8 cellular contexts compared by ENCODE assay signal in the genomic region with DNA sequence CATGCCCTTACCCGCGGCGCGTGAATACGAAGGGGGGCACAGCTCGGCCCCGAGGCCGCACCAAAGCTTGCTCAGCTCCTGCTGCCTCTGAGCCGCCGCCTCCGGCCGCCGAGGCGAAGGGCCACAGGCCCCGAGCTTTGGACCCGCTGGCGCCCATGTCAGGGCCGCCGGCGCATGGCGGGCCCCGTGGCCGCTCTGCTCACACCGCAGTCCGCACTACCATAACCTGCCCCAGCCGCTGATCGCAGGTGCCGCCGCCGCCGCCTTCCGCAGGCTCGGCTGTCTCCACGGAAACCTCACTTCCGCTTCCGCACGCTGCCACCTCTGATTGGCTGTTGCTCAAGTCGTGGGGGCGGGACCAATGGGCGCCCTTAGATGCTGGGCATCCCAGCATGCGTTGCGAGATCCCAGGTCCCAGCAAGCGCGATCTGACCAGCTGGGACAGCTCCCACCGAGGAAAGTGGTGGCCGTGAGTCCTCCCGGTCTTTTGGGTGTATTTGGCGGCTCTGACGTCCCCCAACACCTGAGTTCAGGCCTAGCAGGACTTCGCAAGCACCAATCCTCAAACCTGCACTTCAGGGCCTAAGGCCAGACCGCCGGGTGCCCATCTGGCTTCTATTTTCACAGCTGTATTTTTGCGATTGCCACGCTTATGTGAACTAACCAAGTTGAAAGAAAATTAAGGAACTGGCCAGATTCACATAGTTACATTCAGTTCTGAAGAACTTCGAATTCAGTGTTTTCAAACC. TPM values are rescaled to one million over a fixed set of nuclear protein-coding genes. Genes with fewer than 3 reads are reported as not detected.
DNase-seq lines count a peak whose midpoint lies in the region; ATAC-seq and TF ChIP-seq lines count a peak whose summit lies in the region.

A gene with protein sequence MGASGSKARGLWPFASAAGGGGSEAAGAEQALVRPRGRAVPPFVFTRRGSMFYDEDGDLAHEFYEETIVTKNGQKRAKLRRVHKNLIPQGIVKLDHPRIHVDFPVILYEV (minus strand): TSS at position 281 of the 749 bp plus-strand sequence. CDS start 124 bp downstream, at position 157.

- peak within 1 kb of the TSS; percentile 82 to 95 (median 90) for H3K9ac ChIP-seq in BLaER1 treated with 17β-estradiol and CSF1 and Interleukin-3, amounts not matched to agents 10 nM and 100 nM

- intact Hi-C loops in right lobe of liver (cut with DNase I), result loop anchor here in 1 of 2 donors (5.0 kb wide), 1 partner anchor 51 kb away; a partner anchor contains a TSS

- DNase-seq in NCI-H774 (lab: John Stamatoyannopoulos, UW), result peak; percentile 88
- DNase-seq in activated CD4-positive, alpha-beta T cell treated with anti-CD3 and anti-CD28 coated beads, Interleukin-2, amount 50 U/mL, for 4 hours, result peak; percentile 92 to 93
- peak; percentile 93 to 98 for DNase-seq in dermis microvascular lymphatic vessel endothelial cell (ENCODE audit: low read depth in 2 of 2)
- DNase-seq in right lobe of liver, result peak; percentile 97 to 98 (median 97)
- peak; percentile 91 to 93 for DNase-seq in stimulated activated CD4-positive, alpha-beta T cell treated with anti-CD3 and anti-CD28 coated beads, Interleukin-4, amount 100 ng/mL, for 4 hours

- peak within 1 kb of the TSS; percentile 88 to 99 (median 92) for H3K4me3 ChIP-seq in BLaER1 treated with 17β-estradiol and CSF1 and Interleukin-3, amounts not matched to agents 10 nM and 100 nM
- H3K4me3 ChIP-seq in right lobe of liver, result peak within 1 kb of the TSS; percentile 82 to 93 (median 83)

- WGBS in right lobe of liver (ENCODE audit: insufficient coverage, low coverage, low lambda C conversion rate, missing lambda C conversion rate), result 5% methylated on average over 21 of the region's 55 CpGs

- H3K4me2 ChIP-seq in BLaER1 treated with 17β-estradiol and CSF1 and Interleukin-3, amounts not matched to agents 10 nM and 100 nM, result peak within 1 kb of the TSS; percentile 93 to 100 (median 98)

- no peak for TF ChIP-seq CTCF in right lobe of liver (IDR thresholded peaks at IDR 0.05)

- H3K4me1 ChIP-seq in BLaER1 treated with 17β-estradiol and CSF1 and Interleukin-3, amounts not matched to agents 10 nM and 100 nM, result peaks cover 32 to 70% (median 51%) of the 10 kb centered on the region in 10 experiments
- peaks cover 0 to 19% (median 11%) of the 10 kb centered on the region in 4 donors for H3K4me1 ChIP-seq in right lobe of liver

- no peaks in the 10 kb centered on the region for H3K27me3 ChIP-seq in BLaER1 treated with 17β-estradiol and CSF1 and Interleukin-3, amounts not matched to agents 10 nM and 100 nM
- H3K27me3 ChIP-seq in right lobe of liver, result no peaks in the 10 kb centered on the region

- H4K20me1 ChIP-seq in BLaER1 treated with 17β-estradiol and CSF1 and Interleukin-3, amounts not matched to agents 10 nM and 100 nM, result peaks cover 37 to 70% (median 50%) of the 10 kb centered on the region in 11 experiments

- H3K36me3 ChIP-seq in BLaER1 treated with 17β-estradiol and CSF1 and Interleukin-3, amounts not matched to agents 10 nM and 100 nM, result peaks cover 48 to 76% (median 60%) of the 10 kb centered on the region in 11 experiments
- peaks cover 7 to 29% (median 15%) of the 10 kb centered on the region in 4 donors for H3K36me3 ChIP-seq in right lobe of liver

- ATAC-seq in GM19351 (IDR thresholded peaks at IDR 0.05; ENCODE audit: unreplicated experiment) (peak; percentile 92), HG03521 (IDR thresholded peaks at IDR 0.05; ENCODE audit: unreplicated experiment) (peak; percentile 78), right lobe of liver (peak; percentile 82 to 89 (median 86))

- H3K27ac ChIP-seq in BLaER1 treated with 17β-estradiol and CSF1 and Interleukin-3, amounts not matched to agents 10 nM and 100 nM, result peak within 1 kb of the TSS; percentile 67 to 86 (median 81)
- H3K27ac ChIP-seq in right lobe of liver, result peak within 1 kb of the TSS in 2 of 3 donors; percentile 52 to 72

- no peaks in the 10 kb centered on the region for H3K9me3 ChIP-seq in BLaER1 treated with 17β-estradiol and CSF1 and Interleukin-3, amounts not matched to agents 10 nM and 100 nM (replicated peaks in 1 of 11)
- no peaks in the 10 kb centered on the region for H3K9me3 ChIP-seq in right lobe of liver

- TF ChIP-seq POLR2A in right lobe of liver (IDR thresholded peaks at IDR 0.05), result peak; percentile 68

RNA-seq across cellular contexts. Expression of the gene that starts here (rescaled TPM):
- 20.7 and 22.3 TPM in 2 replicates for total RNA-seq in dermis microvascular lymphatic vessel endothelial cell
- 10 to 100 TPM in 5 of 6 experiments, 1 to 10 TPM in 1; 9.7 to 36.9 (median 12.5) TPM for total RNA-seq in right lobe of liver

Comparison
In these comparisons a context has a peak if more than half of its experiments do, and no peak if none do; other contexts are left out.
1. Peak in every context shown above with its lines: DNase-seq, ATAC-seq, H3K4me3 ChIP-seq and H3K27ac ChIP-seq.